Comparison of ENCODE assay signal across 10 cellular contexts in genomic region chr9:7117676-7118561, GRCh38.
DNase-seq lines count a peak whose midpoint lies in the region; ATAC-seq and TF ChIP-seq lines count a peak whose summit lies in the region.
"Had no signal": no experiment of that assay in that cellular context is flagged by ENCODE, and none has a peak within 500 bp of the region (broad histone marks: within the 10 kb centered on the region; RNA-seq: fewer than 3 reads in every experiment).

No MANE protein-coding gene starts in this region.

- 73 to 86% methylated on average over 6 of the region's 6 CpGs for WGBS in heart right ventricle, 2 donors

- intact Hi-C loops in heart right ventricle (cut with DNase I), result no loop called here

- peaks cover 0 to 10% (median 0%) of the 10 kb centered on the region in 9 donors for H3K4me1 ChIP-seq in heart right ventricle

- peaks cover 0 to 9% (median 0%) of the 10 kb centered on the region in 9 donors for H3K36me3 ChIP-seq in heart right ventricle

- no peak overlapping the region for H3K4me3 ChIP-seq in heart right ventricle

- CTCF ChIA-PET in RWPE1 (lab: Yijun Ruan, JAX), result no interaction called here

- TF ChIP-seq CTCF in RWPE1 (conservative IDR thresholded peaks at IDR 0.05; ENCODE audit: low read depth) (no peak), heart right ventricle (IDR thresholded peaks at IDR 0.05) (no peak)

- no peaks in the 10 kb centered on the region for H3K27me3 ChIP-seq in heart right ventricle

- H3K27ac ChIP-seq in RWPE1, result no peak overlapping the region
- H3K27ac ChIP-seq in heart right ventricle, result no peak overlapping the region

- H3K9me3 ChIP-seq in heart right ventricle, result no peaks in the 10 kb centered on the region

- peak; percentile 41 for ATAC-seq in GM19372 (IDR thresholded peaks at IDR 0.05; ENCODE audit: low read depth, unreplicated experiment)
- peak; percentile 50 for ATAC-seq in HG03066 (IDR thresholded peaks at IDR 0.05; ENCODE audit: low read depth, unreplicated experiment)
- ATAC-seq in heart right ventricle, result no peak
- no peak for ATAC-seq in GM19324 (IDR thresholded peaks at IDR 0.05; ENCODE audit: low FRiP score, unreplicated experiment)

- POLR2A ChIA-PET in RWPE1 (lab: Yijun Ruan, JAX; ENCODE audit: low non-redundant PET), result no interaction called here

- DNase-seq in AG20443 (ENCODE audit: low spot score) (peak; percentile 53), RWPE1 (ENCODE audit: low spot score) (peak; percentile 23), ecto neural progenitor cell (ENCODE audit: low spot score) (no peak), heart right ventricle (no peak)
- no peak for DNase-seq in stimulated activated CD4-positive, alpha-beta T cell treated with anti-CD3 and anti-CD28 coated beads, Interleukin-4, amount 100 ng/mL, for 4 hours
- DNase-seq: DMS 273 treated with DMSO at 0.1 percent for 48 hours, NCI-H2029 had no signal

Comparison
In these comparisons a context has a peak if more than half of its experiments do, and no peak if none do; other contexts are left out.
1. DNase-seq: peak in AG20443 (single experiment) and RWPE1 (single experiment); none in stimulated activated CD4-positive, alpha-beta T cell treated with anti-CD3 and anti-CD28 coated beads, Interleukin-4, amount 100 ng/mL, for 4 hours (0 of 2), ecto neural progenitor cell (single experiment) and heart right ventricle (0 of 2).
2. ATAC-seq: peak in GM19372 (single experiment) and HG03066 (single experiment); none in heart right ventricle (0 of 8) and GM19324 (single experiment).